In genomic region chr15:38189651-38190280, GRCh38 we compare ENCODE assay signal across 17 cellular contexts.
DNase-seq lines count a peak whose midpoint lies in the region; ATAC-seq, FAIRE-seq and TF ChIP-seq lines count a peak whose summit lies in the region.
"Had no signal": no experiment of that assay in that cellular context is flagged by ENCODE, and none has a peak within 500 bp of the region (broad histone marks: within the 10 kb centered on the region; RNA-seq: fewer than 3 reads in every experiment).

No MANE protein-coding gene starts in this region.

- H3K9me3 ChIP-seq in OCI-LY1 (ENCODE audit: low read length), result no peaks in the 10 kb centered on the region
- no peaks in the 10 kb centered on the region for H3K9me3 ChIP-seq in endodermal cell (ENCODE audit: control insufficient read depth, low read length)
- H3K9me3 ChIP-seq in neuronal stem cell (replicated peaks in 1 of 2; ENCODE audit: control insufficient read depth in 2 of 2, insufficient read depth in 1 of 2, low read depth in 1 of 2, low read length in 2 of 2), result no peaks in the 10 kb centered on the region
- H3K9me3 ChIP-seq in HepG2 (ENCODE audit: low read length), result no peaks in the 10 kb centered on the region
- H3K9me3 ChIP-seq: MG63, SJSA1 had no signal

- no peak overlapping the region for H3K23ac ChIP-seq in neuronal stem cell (ENCODE audit: low read depth, low read length, poor library complexity)

- peaks cover 47% of the 10 kb centered on the region for H3K4me1 Mint-ChIP-seq in endodermal cell

- no peaks in the 10 kb centered on the region for H3K9me3 Mint-ChIP-seq in endodermal cell

- H3K14ac ChIP-seq in neuronal stem cell (ENCODE audit: low read length), result no peak overlapping the region

- no peak overlapping the region for H2AFZ ChIP-seq in OCI-LY1 (ENCODE audit: low read length)
- H2AFZ ChIP-seq in neuronal stem cell (ENCODE audit: low read length), result peak overlapping the region; percentile 58
- no peak overlapping the region for H2AFZ ChIP-seq in HepG2 (ENCODE audit: low read length)

- H3K79me2 ChIP-seq in OCI-LY1 (ENCODE audit: insufficient read depth, low read length) (no peaks in the 10 kb centered on the region), HepG2 (ENCODE audit: insufficient read depth, low read length) (no peaks in the 10 kb centered on the region)

- H2BK15ac ChIP-seq in neuronal stem cell (ENCODE audit: low read length), result no peak overlapping the region

- H3K9ac ChIP-seq in OCI-LY1 (ENCODE audit: low read length) (no peak overlapping the region), endodermal cell (ENCODE audit: extremely low read depth, low read length, poor library complexity, severe bottlenecking) (no peak overlapping the region), neuronal stem cell (ENCODE audit: low read depth, low read length, poor library complexity) (no peak overlapping the region), HepG2 (ENCODE audit: insufficient read depth, low read depth, low read length) (no peak overlapping the region)

- no peaks in the 10 kb centered on the region for H3K9me2 ChIP-seq in OCI-LY1 (ENCODE audit: low read depth, low read length)

- H4K20me1 ChIP-seq in OCI-LY1 (ENCODE audit: insufficient read depth, low read length) (no peaks in the 10 kb centered on the region), HepG2 (ENCODE audit: insufficient read depth, low read length) (no peaks in the 10 kb centered on the region)

- no peaks in the 10 kb centered on the region for H3K36me3 Mint-ChIP-seq in endodermal cell (ENCODE audit: low read depth)

- no peak overlapping the region for H2BK12ac ChIP-seq in neuronal stem cell (ENCODE audit: low read length)

- TF ChIP-seq CTCF in OCI-LY1 (IDR thresholded peaks at IDR 0.05; ENCODE audit: low read length) (no peak), endodermal cell (conservative IDR thresholded peaks at IDR 0.05) (no peak), GM10266 (IDR thresholded peaks at IDR 0.05; ENCODE audit: control insufficient read depth, insufficient read depth, low read depth, missing control alignments) (no peak), HepG2 (CRISPR knock-in tag; IDR thresholded peaks at IDR 0.05) (no peak)

- H4K8ac ChIP-seq in neuronal stem cell (ENCODE audit: low read depth, low read length), result no peak overlapping the region

- no peak for TF ChIP-seq POLR2A in HepG2 (IDR thresholded peaks at IDR 0.05; ENCODE audit: insufficient read depth in 1 of 2, low read depth in 2 of 2, low read length in 2 of 2)

- H3K36me3 ChIP-seq in OCI-LY1 (ENCODE audit: insufficient read depth, low read length), result no peaks in the 10 kb centered on the region
- H3K36me3 ChIP-seq in endodermal cell (ENCODE audit: control insufficient read depth, insufficient read depth, low read length), result no peaks in the 10 kb centered on the region
- no peaks in the 10 kb centered on the region for H3K36me3 ChIP-seq in neuronal stem cell (replicated peaks in 1 of 2; ENCODE audit: control insufficient read depth in 2 of 2, insufficient read depth in 2 of 2, low read length in 2 of 2)
- H3K36me3 ChIP-seq in HepG2 (replicated peaks in 1 of 2; ENCODE audit: control insufficient read depth in 1 of 2, insufficient read depth in 2 of 2, low read length in 2 of 2), result no peaks in the 10 kb centered on the region
- H3K36me3 ChIP-seq: MG63, SJSA1 had no signal

- H3K4me2 ChIP-seq in OCI-LY1 (ENCODE audit: low read length), result peak overlapping the region; percentile 49; the same call in 1 of the 2 replicates
- H3K4me2 ChIP-seq in neuronal stem cell (ENCODE audit: insufficient read depth, low read length, poor library complexity, severe bottlenecking), result no peak overlapping the region
- H3K4me2 ChIP-seq in HepG2 (ENCODE audit: low read depth, low read length), result no peak overlapping the region

- H3K4me3 ChIP-seq in OCI-LY1 (ENCODE audit: low read depth, low read length, poor library complexity, severe bottlenecking) (no peak overlapping the region), endodermal cell (ENCODE audit: low read length) (no peak overlapping the region), neuronal stem cell (ENCODE audit: low read length in 2 of 2) (no peak overlapping the region), HepG2 (replicated peaks in 1 of 3; ENCODE audit: insufficient read depth in 1 of 3, low read depth in 2 of 3, low read length in 3 of 3) (no peak overlapping the region)
- H3K4me3 ChIP-seq: MG63, SJSA1 had no signal

- FAIRE-seq in HepG2 (lab: Jason Lieb, UNC), result no peak
- FAIRE-seq: G401.6, GM12892 had no signal

- TF ChIP-seq EP300 in HepG2 (IDR thresholded peaks at IDR 0.05; ENCODE audit: low read depth in 2 of 2, low read length in 2 of 2) (no peak), HepG2 (CRISPR knock-in tag; IDR thresholded peaks at IDR 0.05; ENCODE audit: borderline replicate concordance) (no peak)

- intact Hi-C loops in HepG2 (cut with micrococcal nuclease; ENCODE audit: unreplicated experiment), result no loop called here

- no peak overlapping the region for H2BK120ac ChIP-seq in neuronal stem cell (ENCODE audit: low read depth, low read length)

- H3F3A ChIP-seq in OCI-LY1 (ENCODE audit: insufficient read depth, low read length), result no peaks in the 10 kb centered on the region

- H3K4ac ChIP-seq in neuronal stem cell (ENCODE audit: low read length), result no peak overlapping the region

- in situ Hi-C loops in HepG2 (cut with HindIII; ENCODE audit: extremely low pct_ligation_motif_present, low pct_unique_long_range_greater_than_20kb), result no loop called here

- no peak overlapping the region for H2BK5ac ChIP-seq in neuronal stem cell (ENCODE audit: low read length)

- H2AK5ac ChIP-seq in neuronal stem cell (ENCODE audit: low read depth, low read length), result no peak overlapping the region

- H3K27ac ChIP-seq in OCI-LY1 (ENCODE audit: low read depth, low read length, poor library complexity, severe bottlenecking) (peak overlapping the region; percentile 38), endodermal cell (ENCODE audit: low read depth, low read length) (no peak overlapping the region), neuronal stem cell (replicated peaks; ENCODE audit: low read length) (no peak overlapping the region), HepG2 (ENCODE audit: extremely low read length, insufficient read depth, low read length) (no peak overlapping the region)
- H3K27ac ChIP-seq: SJSA1 had no signal

- DNase-seq in EL (peak; percentile 52), endodermal cell (peak; percentile 48), neuronal stem cell (ENCODE audit: low spot score) (no peak), GM10266 (ENCODE audit: extremely low spot score) (no peak), activated gamma-delta T cell (lab: John Stamatoyannopoulos, UW) (no peak), NCI-H146 (lab: John Stamatoyannopoulos, UW) (no peak), HepG2 (ENCODE audit: low spot score) (no peak)
- DNase-seq: AML-193, GOT3, KG1, MG63, NCI-H1092 treated with DMSO at 0.1 percent for 48 hours, NCI-H187 had no signal

- CTCF ChIA-PET in HepG2 (lab: Yijun Ruan, JAX; ENCODE audit: low intra/inter-chr PET ratio, low total read pairs), result no interaction called here

- H3K79me1 ChIP-seq in neuronal stem cell (ENCODE audit: low read depth, low read length), result no peaks in the 10 kb centered on the region

- peaks cover 78% of the 10 kb centered on the region for H3K4me1 ChIP-seq in OCI-LY1 (ENCODE audit: insufficient read depth, low read length, severe bottlenecking)
- H3K4me1 ChIP-seq in endodermal cell (ENCODE audit: control insufficient read depth, insufficient read depth, low read length), result peaks cover 7% of the 10 kb centered on the region
- peaks cover 9 to 40% of the 10 kb centered on the region in 2 donors for H3K4me1 ChIP-seq in neuronal stem cell (ENCODE audit: control insufficient read depth in 2 of 2, insufficient read depth in 1 of 2, low read depth in 1 of 2, low read length in 2 of 2)
- peaks cover 12% of the 10 kb centered on the region for H3K4me1 ChIP-seq in HepG2 (ENCODE audit: insufficient read depth, low read length)
- H3K4me1 ChIP-seq: SJSA1 had no signal

- no peak overlapping the region for H3K4me3 Mint-ChIP-seq in endodermal cell

- no peak for ATAC-seq in HepG2

- no peak overlapping the region for H4K91ac ChIP-seq in neuronal stem cell (ENCODE audit: low read depth, low read length, poor library complexity)

- no TSS peak for BruUV-seq in HepG2 (replicated peaks; lab: Mats Ljungman, UMichigan)

- H3K18ac ChIP-seq in neuronal stem cell (ENCODE audit: low read length), result no peak overlapping the region

- POLR2A ChIA-PET in HepG2 (lab: Yijun Ruan, JAX), result no interaction called here

- H3K27me3 Mint-ChIP-seq in endodermal cell (ENCODE audit: insufficient read depth), result no peaks in the 10 kb centered on the region

- 80% methylated on average over 3 to 5 of the region's 5 CpGs for WGBS in endodermal cell (ENCODE audit: insufficient coverage in 1 of 2, insufficient read length in 1 of 2), 2 experiments
- no CpG with 5 or more reads among the region's 5 CpGs for WGBS in neuronal stem cell (ENCODE audit: extremely low coverage in 2 of 2, insufficient read length in 2 of 2, insufficient replicate concordance in 1 of 2), 2 donors
- 49% methylated on average over 5 of the region's 5 CpGs for WGBS in HepG2 (ENCODE audit: low lambda C conversion rate)

- H3K27me3 ChIP-seq in OCI-LY1 (ENCODE audit: insufficient read depth, low read length), result no peaks in the 10 kb centered on the region
- H3K27me3 ChIP-seq in endodermal cell (ENCODE audit: control insufficient read depth, insufficient read depth, low read length, poor library complexity, severe bottlenecking), result no peaks in the 10 kb centered on the region
- H3K27me3 ChIP-seq in neuronal stem cell (ENCODE audit: control insufficient read depth in 3 of 3, insufficient read depth in 3 of 3, low read depth in 1 of 3, low read length in 3 of 3), result no peaks in the 10 kb centered on the region
- peaks cover 0 to 3% of the 10 kb centered on the region in 2 experiments; a peak in 1 of 5 replicates for H3K27me3 ChIP-seq in HepG2 (ENCODE audit: control insufficient read depth in 1 of 2, insufficient read depth in 2 of 2, low read length in 2 of 2)
- H3K27me3 ChIP-seq: MG63, SJSA1 had no signal

- no peak overlapping the region for H3K27ac Mint-ChIP-seq in endodermal cell

- no peak for TF ChIP-seq RAD21 in HepG2 (CRISPR knock-in tag; IDR thresholded peaks at IDR 0.05)

TF ChIP-seq in HepG2, 621 proteins besides CTCF, POLR2A, EP300 and RAD21 (continues in another document):
- TF ChIP-seq KDM4B (CRISPR knock-in tag; IDR thresholded peaks at IDR 0.05), result no peak
- TF ChIP-seq ATAD3A (CRISPR knock-in tag; IDR thresholded peaks at IDR 0.05), result no peak
- no peak for TF ChIP-seq ZBTB26 (CRISPR knock-in tag; IDR thresholded peaks at IDR 0.05; ENCODE audit: borderline replicate concordance)

Comparison
In these comparisons a context has a peak if more than half of its experiments do, and no peak if none do; other contexts are left out.
1. DNase-seq: peak in EL (single experiment) and endodermal cell (single experiment); none in neuronal stem cell (single experiment), GM10266 (single experiment), activated gamma-delta T cell (single experiment), NCI-H146 (single experiment) and HepG2 (single experiment).